Comparison of ENCODE assay signal across 24 cellular contexts in genomic region chr14:67918838-67919237, GRCh38.
DNase-seq lines count a peak whose midpoint lies in the region; ATAC-seq, FAIRE-seq and TF ChIP-seq lines count a peak whose summit lies in the region.
"Had no signal": no experiment of that assay in that cellular context is flagged by ENCODE, and none has a peak within 500 bp of the region (broad histone marks: within the 10 kb centered on the region; RNA-seq: fewer than 3 reads in every experiment).

No MANE protein-coding gene starts in this region.

- TF ChIP-seq CTCF in astrocyte (IDR thresholded peaks at IDR 0.05; ENCODE audit: insufficient read depth, low read depth, low read length) (no peak), smooth muscle cell (IDR thresholded peaks at IDR 0.05; ENCODE audit: borderline replicate concordance, insufficient read depth, poor library complexity, severe bottlenecking) (no peak)

- H3K36me3 ChIP-seq in astrocyte (ENCODE audit: insufficient read depth, low read length): no peaks in the 10 kb centered on the region
- H3K36me3 ChIP-seq in muscle layer of colon (ENCODE audit: insufficient read depth, low read length): no peaks in the 10 kb centered on the region
- H3K36me3 ChIP-seq in smooth muscle cell (ENCODE audit: low read depth): no peaks in the 10 kb centered on the region
- H3K36me3 ChIP-seq: SJSA1 had no signal

- H3K79me2 ChIP-seq in astrocyte (ENCODE audit: insufficient read depth, low read length) (no peaks in the 10 kb centered on the region), smooth muscle cell (ENCODE audit: low read depth) (no peaks in the 10 kb centered on the region)

- FAIRE-seq in HTR-8/SVneo (lab: Jason Lieb, UNC): peak; percentile 95
- peak; percentile 68 for FAIRE-seq in astrocyte (lab: Jason Lieb, UNC)
- FAIRE-seq: A549, GM12891, RCC 7860 had no signal

- H3K36me3 Mint-ChIP-seq in astrocyte (ENCODE audit: low read depth, unreplicated experiment): no peaks in the 10 kb centered on the region
- H3K36me3 Mint-ChIP-seq: CD14-positive monocyte had no signal

- H3F3A ChIP-seq in smooth muscle cell (ENCODE audit: low read depth): peaks cover 8% of the 10 kb centered on the region

- H3K9me3 Mint-ChIP-seq in astrocyte (ENCODE audit: unreplicated experiment): no peaks in the 10 kb centered on the region
- H3K9me3 Mint-ChIP-seq: HFFc6 had no signal

- H3K27ac Mint-ChIP-seq in astrocyte (ENCODE audit: unreplicated experiment): no peak overlapping the region
- H3K27ac Mint-ChIP-seq: B cell, CD14-positive monocyte, HFFc6 had no signal

- H4K20me1 ChIP-seq in astrocyte (ENCODE audit: insufficient read depth, low read length) (no peaks in the 10 kb centered on the region), smooth muscle cell (ENCODE audit: low read depth) (no peaks in the 10 kb centered on the region)

- H3K9me3 ChIP-seq in astrocyte (ENCODE audit: insufficient read depth, low read depth, low read length): no peaks in the 10 kb centered on the region
- H3K9me3 ChIP-seq in muscle layer of colon (ENCODE audit: low read length): no peaks in the 10 kb centered on the region
- H3K9me3 ChIP-seq in smooth muscle cell (replicated peaks; ENCODE audit: low read depth): no peaks in the 10 kb centered on the region
- H3K9me3 ChIP-seq: A549, SJSA1 had no signal

- H3K9ac ChIP-seq in astrocyte (ENCODE audit: low read length) (peak overlapping the region; percentile 2), muscle layer of colon (ENCODE audit: low read length) (no peak overlapping the region), smooth muscle cell (ENCODE audit: low read depth) (no peak overlapping the region)
- H3K9ac ChIP-seq: KMS-11 had no signal

- H2AFZ ChIP-seq in astrocyte (ENCODE audit: low read depth, low read length): peak overlapping the region; percentile 49
- H2AFZ ChIP-seq in smooth muscle cell (ENCODE audit: low read depth): peak overlapping the region; percentile 50

- H3K4me1 Mint-ChIP-seq in astrocyte (ENCODE audit: low read depth, unreplicated experiment): no peaks in the 10 kb centered on the region
- H3K4me1 Mint-ChIP-seq: CD14-positive monocyte had no signal

- H3K27me3 ChIP-seq in astrocyte (ENCODE audit: insufficient read depth, low read length): no peaks in the 10 kb centered on the region
- no peaks in the 10 kb centered on the region for H3K27me3 ChIP-seq in muscle layer of colon (ENCODE audit: control insufficient read depth in 1 of 2, insufficient read depth in 2 of 2, low read length in 2 of 2)
- H3K27me3 ChIP-seq in smooth muscle cell (ENCODE audit: low read depth): no peaks in the 10 kb centered on the region
- H3K27me3 ChIP-seq: SJSA1 had no signal

- in situ Hi-C loops in KBM-7 (cut with MboI; ENCODE audit: low pct_unique_long_range_greater_than_20kb, low sequenced_read_pairs): no loop called here

- no peak overlapping the region for H3K4me3 ChIP-seq in astrocyte (ENCODE audit: insufficient read depth, low read depth, low read length)
- H3K4me3 ChIP-seq in muscle layer of colon (ENCODE audit: low read depth in 1 of 2, low read length in 2 of 2): peak overlapping the region in 1 of 2 donors; percentile 12
- peak overlapping the region; percentile 7 for H3K4me3 ChIP-seq in smooth muscle cell
- H3K4me3 ChIP-seq: A549, SJSA1 had no signal

- no peak for ATAC-seq in HG03045 (IDR thresholded peaks at IDR 0.05; ENCODE audit: unreplicated experiment)
- ATAC-seq: A549, Right ventricle myocardium inferior had no signal

- H3K27me3 Mint-ChIP-seq in astrocyte (ENCODE audit: low read depth, unreplicated experiment): no peaks in the 10 kb centered on the region
- H3K27me3 Mint-ChIP-seq: B cell had no signal

- no peak overlapping the region for H3K4me3 Mint-ChIP-seq in astrocyte (ENCODE audit: unreplicated experiment)
- H3K4me3 Mint-ChIP-seq: B cell, CD14-positive monocyte, HFFc6 had no signal

- no peak overlapping the region for H3K27ac ChIP-seq in astrocyte (ENCODE audit: low read depth, low read length)
- peak overlapping the region; percentile 45 for H3K27ac ChIP-seq in muscle layer of colon (ENCODE audit: low read depth, low read length)
- H3K27ac ChIP-seq in smooth muscle cell (ENCODE audit: low read depth): peak overlapping the region; percentile 43
- H3K27ac ChIP-seq: A549, KMS-11, SJSA1 had no signal

- DNase-seq in HTR-8/SVneo (ENCODE audit: insufficient read length, low spot score) (no peak), astrocyte (ENCODE audit: low read depth) (peak; percentile 4), smooth muscle cell (lab: John Stamatoyannopoulos, UW; ENCODE audit: unreplicated experiment) (no peak), dermis blood vessel endothelial cell (no peak), NCI-H1930 (lab: John Stamatoyannopoulos, UW) (no peak), KBM-7 (no peak)
- DNase-seq: DMS79, H7, HFFc6, NCI-H1092 treated with DMSO at 0.1 percent for 48 hours, NCI-H1436 treated with DMSO at 0.1 percent for 48 hours, NCI-H2029, NCI-H345, NCI-H526 had no signal

- H3K4me2 ChIP-seq in astrocyte (ENCODE audit: low read length): peak overlapping the region; percentile 35
- peak overlapping the region; percentile 57 for H3K4me2 ChIP-seq in smooth muscle cell
- H3K4me2 ChIP-seq: A549, KMS-11 had no signal

- no peaks in the 10 kb centered on the region for H3K4me1 ChIP-seq in astrocyte (ENCODE audit: insufficient read depth, low read length)
- H3K4me1 ChIP-seq in muscle layer of colon (ENCODE audit: insufficient read depth, low read length): peaks cover 11% of the 10 kb centered on the region
- peaks cover 14% of the 10 kb centered on the region for H3K4me1 ChIP-seq in smooth muscle cell (ENCODE audit: low read depth)
- H3K4me1 ChIP-seq: A549, SJSA1 had no signal
